1 cellular context compared by ENCODE assay signal in genomic region chr16:8776193-8776592, GRCh38.
TF ChIP-seq lines count a peak whose summit lies in the region.

No MANE protein-coding gene starts in this region.

TF ChIP-seq in GM23338, 12 proteins besides CTCF, POLR2A, EP300 and RAD21:
- no peak for TF ChIP-seq NANOG (IDR thresholded peaks at IDR 0.05; ENCODE audit: borderline replicate concordance)
